ENCODE assay signal across 16 cellular contexts in genomic region chr20:33242319-33243100, GRCh38. TPM values are rescaled to one million over a fixed set of nuclear protein-coding genes. Genes with fewer than 3 reads are reported as not detected.
DNase-seq lines count a peak whose midpoint lies in the region; ATAC-seq, FAIRE-seq and TF ChIP-seq lines count a peak whose summit lies in the region.
"Had no signal": no experiment of that assay in that cellular context is flagged by ENCODE, and none has a peak within 500 bp of the region (broad histone marks: within the 10 kb centered on the region; RNA-seq: fewer than 3 reads in every experiment).

No MANE protein-coding gene starts in this region.

- CTCF ChIA-PET in HepG2 (lab: Yijun Ruan, JAX; ENCODE audit: low intra/inter-chr PET ratio, low total read pairs): no interaction called here

- H3K79me1 ChIP-seq in neuronal stem cell (ENCODE audit: low read depth, low read length): no peaks in the 10 kb centered on the region

- H3K27ac ChIP-seq in HepG2 (ENCODE audit: extremely low read length, insufficient read depth, low read length) (no peak overlapping the region), right lobe of liver (no peak overlapping the region), endodermal cell (ENCODE audit: low read depth, low read length) (no peak overlapping the region), neuronal stem cell (replicated peaks; ENCODE audit: low read length) (no peak overlapping the region), GM23248 (no peak overlapping the region)
- H3K27ac ChIP-seq: BLaER1 had no signal

- H3K79me2 ChIP-seq in HepG2 (ENCODE audit: insufficient read depth, low read length) (no peaks in the 10 kb centered on the region), GM23248 (ENCODE audit: insufficient read depth) (no peaks in the 10 kb centered on the region)

- H3K4me1 ChIP-seq in HepG2 (ENCODE audit: insufficient read depth, low read length): no peaks in the 10 kb centered on the region
- H3K4me1 ChIP-seq in right lobe of liver: no peaks in the 10 kb centered on the region
- H3K4me1 ChIP-seq in endodermal cell (ENCODE audit: control insufficient read depth, insufficient read depth, low read length): no peaks in the 10 kb centered on the region
- no peaks in the 10 kb centered on the region for H3K4me1 ChIP-seq in neuronal stem cell (ENCODE audit: control insufficient read depth in 2 of 2, insufficient read depth in 1 of 2, low read depth in 1 of 2, low read length in 2 of 2)
- no peaks in the 10 kb centered on the region for H3K4me1 ChIP-seq in GM23248 (ENCODE audit: insufficient read depth)

- H4K91ac ChIP-seq in neuronal stem cell (ENCODE audit: low read depth, low read length, poor library complexity): no peak overlapping the region

- TF ChIP-seq CTCF in HepG2 (CRISPR knock-in tag; IDR thresholded peaks at IDR 0.05) (no peak), right lobe of liver (IDR thresholded peaks at IDR 0.05) (no peak), endodermal cell (conservative IDR thresholded peaks at IDR 0.05) (no peak)

- H3K27me3 Mint-ChIP-seq in endodermal cell (ENCODE audit: insufficient read depth): peaks cover 34% of the 10 kb centered on the region

- in situ Hi-C loops in HepG2 (cut with HindIII; ENCODE audit: extremely low pct_ligation_motif_present, low pct_unique_long_range_greater_than_20kb): no loop called here
- in situ Hi-C loops in GM23248 (cut with MboI): no loop called here

- H3K4me2 ChIP-seq in HepG2 (ENCODE audit: low read depth, low read length) (no peak overlapping the region), neuronal stem cell (ENCODE audit: insufficient read depth, low read length, poor library complexity, severe bottlenecking) (no peak overlapping the region), GM23248 (ENCODE audit: unreplicated experiment) (no peak overlapping the region)
- H3K4me2 ChIP-seq: BLaER1, GM23338 had no signal

- no peak overlapping the region for H2BK12ac ChIP-seq in neuronal stem cell (ENCODE audit: low read length)

- no peak overlapping the region for H3K14ac ChIP-seq in neuronal stem cell (ENCODE audit: low read length)

- FAIRE-seq in HepG2 (lab: Jason Lieb, UNC) (no peak), GM12892 (lab: Jason Lieb, UNC) (no peak)

- no peak overlapping the region for H3K18ac ChIP-seq in neuronal stem cell (ENCODE audit: low read length)

- intact Hi-C loops in HepG2 (cut with micrococcal nuclease; ENCODE audit: unreplicated experiment): no loop called here
- intact Hi-C loops in right lobe of liver (cut with DNase I): no loop called here

- H4K20me1 ChIP-seq in HepG2 (ENCODE audit: insufficient read depth, low read length) (no peaks in the 10 kb centered on the region), GM23248 (ENCODE audit: insufficient read depth) (no peaks in the 10 kb centered on the region)
- H4K20me1 ChIP-seq: BLaER1 had no signal

- H3F3A ChIP-seq in GM23248 (ENCODE audit: insufficient read depth): no peaks in the 10 kb centered on the region

- H3K4me3 Mint-ChIP-seq in endodermal cell: no peak overlapping the region
- H3K4me3 Mint-ChIP-seq: CD8-positive, alpha-beta memory T cell; GM23338; H9 had no signal

- TF ChIP-seq RAD21 in HepG2 (CRISPR knock-in tag; IDR thresholded peaks at IDR 0.05): no peak

- H3K9me2 ChIP-seq in GM23248 (ENCODE audit: insufficient read depth): no peaks in the 10 kb centered on the region

- H3K27ac Mint-ChIP-seq in endodermal cell: no peak overlapping the region
- H3K27ac Mint-ChIP-seq: CD8-positive, alpha-beta memory T cell; GM23338; H9 had no signal

- H2AK5ac ChIP-seq in neuronal stem cell (ENCODE audit: low read depth, low read length): no peak overlapping the region

- no peaks in the 10 kb centered on the region for H3K9me3 ChIP-seq in HepG2 (ENCODE audit: low read length)
- no peaks in the 10 kb centered on the region for H3K9me3 ChIP-seq in right lobe of liver
- H3K9me3 ChIP-seq in endodermal cell (ENCODE audit: control insufficient read depth, low read length): no peaks in the 10 kb centered on the region
- H3K9me3 ChIP-seq in neuronal stem cell (replicated peaks in 1 of 2; ENCODE audit: control insufficient read depth in 2 of 2, insufficient read depth in 1 of 2, low read depth in 1 of 2, low read length in 2 of 2): no peaks in the 10 kb centered on the region
- H3K9me3 ChIP-seq in GM23248 (ENCODE audit: low read depth): no peaks in the 10 kb centered on the region
- H3K9me3 ChIP-seq: BLaER1 had no signal

- no peak overlapping the region for H4K8ac ChIP-seq in neuronal stem cell (ENCODE audit: low read depth, low read length)

- H3K36me3 ChIP-seq in HepG2 (replicated peaks in 1 of 2; ENCODE audit: control insufficient read depth in 1 of 2, insufficient read depth in 2 of 2, low read length in 2 of 2) (no peaks in the 10 kb centered on the region), right lobe of liver (no peaks in the 10 kb centered on the region), endodermal cell (ENCODE audit: control insufficient read depth, insufficient read depth, low read length) (no peaks in the 10 kb centered on the region), neuronal stem cell (replicated peaks in 1 of 2; ENCODE audit: control insufficient read depth in 2 of 2, insufficient read depth in 2 of 2, low read length in 2 of 2) (no peaks in the 10 kb centered on the region), GM23248 (ENCODE audit: low read depth) (no peaks in the 10 kb centered on the region)
- H3K36me3 ChIP-seq: BLaER1 had no signal

- WGBS in HepG2 (ENCODE audit: low lambda C conversion rate): 2% methylated on average over 7 of the region's 7 CpGs
- 53% methylated on average over 6 of the region's 7 CpGs for WGBS in right lobe of liver (ENCODE audit: insufficient coverage, low coverage, low lambda C conversion rate, missing lambda C conversion rate)
- 50 to 82% methylated on average over 1 to 7 of the region's 7 CpGs for WGBS in endodermal cell (ENCODE audit: insufficient coverage in 1 of 2, insufficient read length in 1 of 2), 2 experiments
- WGBS in neuronal stem cell (ENCODE audit: extremely low coverage in 2 of 2, insufficient read length in 2 of 2, insufficient replicate concordance in 1 of 2), 2 donors: no CpG with 5 or more reads among the region's 7 CpGs
- 16 to 18% methylated on average over 7 of the region's 7 CpGs for WGBS in GM23248 (ENCODE audit: low coverage in 1 of 2, low lambda C conversion rate in 2 of 2, missing lambda C conversion rate in 2 of 2), 2 experiments

- H2AFZ ChIP-seq in HepG2 (ENCODE audit: low read length) (no peak overlapping the region), neuronal stem cell (ENCODE audit: low read length) (no peak overlapping the region), GM23248 (no peak overlapping the region)
- H2AFZ ChIP-seq: GM23338 had no signal

- TF ChIP-seq EP300 in HepG2 (IDR thresholded peaks at IDR 0.05; ENCODE audit: low read depth in 2 of 2, low read length in 2 of 2) (no peak), HepG2 (CRISPR knock-in tag; IDR thresholded peaks at IDR 0.05; ENCODE audit: borderline replicate concordance) (no peak)

- H3K9me3 Mint-ChIP-seq in endodermal cell: no peaks in the 10 kb centered on the region
- H3K9me3 Mint-ChIP-seq: CD8-positive, alpha-beta memory T cell; GM23338; H9 had no signal

- DNase-seq in HepG2 (ENCODE audit: low spot score): no peak
- DNase-seq in right lobe of liver: no peak
- peak; percentile 30 for DNase-seq in endodermal cell
- DNase-seq in neuronal stem cell (ENCODE audit: low spot score): no peak
- DNase-seq in GM23248: no peak
- DNase-seq in GM12892 (ENCODE audit: insufficient read length): no peak
- no peak for DNase-seq in COLO829 (ENCODE audit: low spot score)
- DNase-seq: 8988T; AML-193; CD8-positive, alpha-beta memory T cell; DMS53; GF-D8; H9 had no signal

- no peak overlapping the region for H3K23ac ChIP-seq in neuronal stem cell (ENCODE audit: low read depth, low read length, poor library complexity)

- no peak overlapping the region for H3K4ac ChIP-seq in neuronal stem cell (ENCODE audit: low read length)

- no peak for TF ChIP-seq POLR2A in HepG2 (IDR thresholded peaks at IDR 0.05; ENCODE audit: insufficient read depth in 1 of 2, low read depth in 2 of 2, low read length in 2 of 2)
- TF ChIP-seq POLR2A in right lobe of liver (IDR thresholded peaks at IDR 0.05): no peak
- no peak for TF ChIP-seq POLR2A in GM12892 (IDR thresholded peaks at IDR 0.05; ENCODE audit: low read depth, low read length)

- no peaks in the 10 kb centered on the region; a peak in 1 of 5 replicates for H3K27me3 ChIP-seq in HepG2 (ENCODE audit: control insufficient read depth in 1 of 2, insufficient read depth in 2 of 2, low read length in 2 of 2)
- H3K27me3 ChIP-seq in right lobe of liver: no peaks in the 10 kb centered on the region
- peaks cover 15% of the 10 kb centered on the region for H3K27me3 ChIP-seq in endodermal cell (ENCODE audit: control insufficient read depth, insufficient read depth, low read length, poor library complexity, severe bottlenecking)
- no peaks in the 10 kb centered on the region for H3K27me3 ChIP-seq in neuronal stem cell (ENCODE audit: control insufficient read depth in 3 of 3, insufficient read depth in 3 of 3, low read depth in 1 of 3, low read length in 3 of 3)
- H3K27me3 ChIP-seq in GM23248 (replicated peaks; ENCODE audit: insufficient read depth): peaks cover 12% of the 10 kb centered on the region; the same call in 1 of the 2 replicates
- H3K27me3 ChIP-seq: BLaER1 had no signal

- ATAC-seq in HepG2 (no peak), right lobe of liver (no peak)
- ATAC-seq: GM23338 had no signal

- H2BK120ac ChIP-seq in neuronal stem cell (ENCODE audit: low read depth, low read length): no peak overlapping the region

- no TSS peak for BruUV-seq in HepG2 (replicated peaks; lab: Mats Ljungman, UMichigan)

- peaks cover 2% of the 10 kb centered on the region for H3K4me1 Mint-ChIP-seq in endodermal cell
- H3K4me1 Mint-ChIP-seq: CD8-positive, alpha-beta memory T cell; GM23338; H9 had no signal

- no peak overlapping the region for H2BK5ac ChIP-seq in neuronal stem cell (ENCODE audit: low read length)

- H3K4me3 ChIP-seq in HepG2 (replicated peaks in 1 of 3; ENCODE audit: insufficient read depth in 1 of 3, low read depth in 2 of 3, low read length in 3 of 3) (no peak overlapping the region), right lobe of liver (no peak overlapping the region), endodermal cell (ENCODE audit: low read length) (no peak overlapping the region), neuronal stem cell (ENCODE audit: low read length in 2 of 2) (no peak overlapping the region), GM23248 (no peak overlapping the region)
- H3K4me3 ChIP-seq: BLaER1, GM23338 had no signal

- H3K9ac ChIP-seq in HepG2 (ENCODE audit: insufficient read depth, low read depth, low read length) (no peak overlapping the region), endodermal cell (ENCODE audit: extremely low read depth, low read length, poor library complexity, severe bottlenecking) (no peak overlapping the region), neuronal stem cell (ENCODE audit: low read depth, low read length, poor library complexity) (peak overlapping the region; percentile 32), GM23248 (no peak overlapping the region)
- H3K9ac ChIP-seq: BLaER1 had no signal

- POLR2A ChIA-PET in HepG2 (lab: Yijun Ruan, JAX): no interaction called here

- no peaks in the 10 kb centered on the region for H3K36me3 Mint-ChIP-seq in endodermal cell (ENCODE audit: low read depth)
- H3K36me3 Mint-ChIP-seq: CD8-positive, alpha-beta memory T cell had no signal

- H2BK15ac ChIP-seq in neuronal stem cell (ENCODE audit: low read length): no peak overlapping the region

RNA-seq across cellular contexts. Expression of gene BPIFA1, which starts 6.7 kb away (rescaled TPM):
- total RNA-seq in HepG2 (2016; rRNA removed; fragmentation: Illumina TruSeq; extraction: Trizol) (not detected in 2 replicates), right lobe of liver (not detected), endodermal cell (1 to 10 TPM in 1 of 2 donors, not detected in 1; 1.4 TPM)
- total RNA-seq in HepG2 (2016; cell fraction: cytosol; rRNA removed; fragmentation: Illumina TruSeq; extraction: Trizol; ENCODE audit: low read depth): not detected in 2 replicates
- not detected in 2 replicates for total RNA-seq in HepG2 (2016; cell fraction: insoluble cytoplasmic fraction; rRNA removed; fragmentation: Illumina TruSeq; extraction: Trizol)
- total RNA-seq in HepG2 (2016; cell fraction: membrane; rRNA removed; fragmentation: Illumina TruSeq; extraction: Trizol): not detected in 2 replicates
- total RNA-seq in HepG2 (2016; cell fraction: nucleus; rRNA removed; fragmentation: Illumina TruSeq; extraction: Trizol): not detected in 2 replicates
- polyA plus RNA-seq in HepG2 (2011; rRNA removed) (not detected in 2 replicates), GM23248 (2016; fragmentation: Nextera tagmentation; extraction: Ambion mirVana) (not detected in 2 replicates)
- not detected in 2 replicates for polyA plus RNA-seq in HepG2 (2011; cell fraction: cytosol; rRNA removed)
- polyA plus RNA-seq in HepG2 (2011; cell fraction: nucleus; rRNA removed): not detected in 2 replicates
- polyA plus RNA-seq in HepG2 (2012): not detected in 2 replicates
- not detected in 2 replicates for polyA plus RNA-seq in HepG2 (2016; cell fraction: cytosol; fragmentation: Illumina TruSeq; extraction: Trizol; ENCODE audit: low read depth)
- not detected in 2 replicates for polyA plus RNA-seq in HepG2 (2016; cell fraction: insoluble cytoplasmic fraction; fragmentation: Illumina TruSeq; extraction: Trizol; ENCODE audit: low read depth)
- polyA plus RNA-seq in HepG2 (2016; cell fraction: membrane; fragmentation: Illumina TruSeq; extraction: Trizol; ENCODE audit: low read depth): not detected in 2 replicates
- not detected in 2 replicates for polyA plus RNA-seq in HepG2 (2016; cell fraction: nucleus; fragmentation: Illumina TruSeq; extraction: Trizol; ENCODE audit: insufficient read depth, low read depth)
- polyA minus RNA-seq in HepG2 (2011; rRNA and poly(A)+ RNA removed; ENCODE audit: low replicate concordance): not detected in 2 replicates
- polyA minus RNA-seq in HepG2 (2011; cell fraction: cytosol; rRNA and poly(A)+ RNA removed): not detected in 2 replicates
- polyA minus RNA-seq in HepG2 (2011; cell fraction: nucleus; rRNA and poly(A)+ RNA removed): not detected in 2 replicates
- 0.25 TPM for polyA plus RNA-seq in endodermal cell (2013, experiment 1 of 2)
- polyA plus RNA-seq in endodermal cell (2013, experiment 2 of 2): not detected
- not detected for polyA plus RNA-seq in neuronal stem cell (2013, experiment 1 of 2)
- polyA plus RNA-seq in neuronal stem cell (2013, experiment 2 of 2): not detected
- not detected in 2 replicates for total RNA-seq in GM23248 (2014; rRNA removed; shearing (Covaris generic))
- polyA plus RNA-seq in GM12892 (2012; ENCODE audit: missing spikeins): not detected
- total RNA-seq: CD8-positive, alpha-beta memory T cell; GM23338; H9; HT1080 had no signal
- polyA plus RNA-seq: CD8-positive, alpha-beta memory T cell; GM23338 had no signal

RNA-seq across cellular contexts. Expression of gene BPIFA3, which starts 25.4 kb away (rescaled TPM):
- not detected in 2 replicates for total RNA-seq in HepG2 (2016; rRNA removed; fragmentation: Illumina TruSeq; extraction: Trizol)
- not detected in 2 replicates for total RNA-seq in HepG2 (2016; cell fraction: cytosol; rRNA removed; fragmentation: Illumina TruSeq; extraction: Trizol; ENCODE audit: low read depth)
- total RNA-seq in HepG2 (2016; cell fraction: insoluble cytoplasmic fraction; rRNA removed; fragmentation: Illumina TruSeq; extraction: Trizol): not detected in 2 replicates
- not detected in 2 replicates for total RNA-seq in HepG2 (2016; cell fraction: membrane; rRNA removed; fragmentation: Illumina TruSeq; extraction: Trizol)
- total RNA-seq in HepG2 (2016; cell fraction: nucleus; rRNA removed; fragmentation: Illumina TruSeq; extraction: Trizol): not detected in 2 replicates
- not detected in 2 replicates for polyA plus RNA-seq in HepG2 (2011; rRNA removed)
- polyA plus RNA-seq in HepG2 (2011; cell fraction: cytosol; rRNA removed): not detected in 2 replicates
- polyA plus RNA-seq in HepG2 (2011; cell fraction: nucleus; rRNA removed): not detected in 2 replicates
- not detected in 2 replicates for polyA plus RNA-seq in HepG2 (2012)
- polyA plus RNA-seq in HepG2 (2016; cell fraction: cytosol; fragmentation: Illumina TruSeq; extraction: Trizol; ENCODE audit: low read depth): not detected in 2 replicates
- not detected in 2 replicates for polyA plus RNA-seq in HepG2 (2016; cell fraction: insoluble cytoplasmic fraction; fragmentation: Illumina TruSeq; extraction: Trizol; ENCODE audit: low read depth)
- polyA plus RNA-seq in HepG2 (2016; cell fraction: membrane; fragmentation: Illumina TruSeq; extraction: Trizol; ENCODE audit: low read depth): not detected in 2 replicates
- polyA plus RNA-seq in HepG2 (2016; cell fraction: nucleus; fragmentation: Illumina TruSeq; extraction: Trizol; ENCODE audit: insufficient read depth, low read depth): not detected in 2 replicates
- polyA minus RNA-seq in HepG2 (2011; rRNA and poly(A)+ RNA removed; ENCODE audit: low replicate concordance): not detected in 2 replicates
- polyA minus RNA-seq in HepG2 (2011; cell fraction: cytosol; rRNA and poly(A)+ RNA removed): not detected in 2 replicates
- polyA minus RNA-seq in HepG2 (2011; cell fraction: nucleus; rRNA and poly(A)+ RNA removed): not detected in 2 replicates
- total RNA-seq in right lobe of liver: not detected
- total RNA-seq in endodermal cell: not detected
- polyA plus RNA-seq in endodermal cell (2013, experiment 1 of 2): not detected
- polyA plus RNA-seq in endodermal cell (2013, experiment 2 of 2): not detected
- polyA plus RNA-seq in neuronal stem cell (2013, experiment 1 of 2): not detected
- polyA plus RNA-seq in neuronal stem cell (2013, experiment 2 of 2): not detected
- total RNA-seq in GM23248 (2014; rRNA removed; shearing (Covaris generic)): not detected in 2 replicates
- not detected in 2 replicates for polyA plus RNA-seq in GM23248 (2016; fragmentation: Nextera tagmentation; extraction: Ambion mirVana)
- not detected for polyA plus RNA-seq in GM12892 (2012; ENCODE audit: missing spikeins)
- total RNA-seq: CD8-positive, alpha-beta memory T cell; GM23338; H9; HT1080 had no signal
- polyA plus RNA-seq: CD8-positive, alpha-beta memory T cell; GM23338 had no signal

RNA-seq across cellular contexts. Expression of gene BPIFB1, which starts 40.5 kb away (rescaled TPM):
- total RNA-seq in HepG2 (2016; rRNA removed; fragmentation: Illumina TruSeq; extraction: Trizol) (0.18 and 0.82 TPM in 2 replicates), right lobe of liver (not detected), endodermal cell (under 1 TPM; 0.24 to 0.26 TPM)
- total RNA-seq in HepG2 (2016; cell fraction: cytosol; rRNA removed; fragmentation: Illumina TruSeq; extraction: Trizol; ENCODE audit: low read depth): 0.18 TPM in 1 of 2 replicates, not detected in the other
- 0.34 and 0.56 TPM in 2 replicates for total RNA-seq in HepG2 (2016; cell fraction: insoluble cytoplasmic fraction; rRNA removed; fragmentation: Illumina TruSeq; extraction: Trizol)
- 0.28 TPM in 2 replicates for total RNA-seq in HepG2 (2016; cell fraction: membrane; rRNA removed; fragmentation: Illumina TruSeq; extraction: Trizol)
- 0.59 and 0.75 TPM in 2 replicates for total RNA-seq in HepG2 (2016; cell fraction: nucleus; rRNA removed; fragmentation: Illumina TruSeq; extraction: Trizol)
- polyA plus RNA-seq in HepG2 (2011; rRNA removed) (4.4 and 9.2 TPM in 2 replicates), GM23248 (2016; fragmentation: Nextera tagmentation; extraction: Ambion mirVana) (not detected in 2 replicates)
- polyA plus RNA-seq in HepG2 (2011; cell fraction: cytosol; rRNA removed): 3.2 and 5.0 TPM in 2 replicates
- 5.1 and 7.3 TPM in 2 replicates for polyA plus RNA-seq in HepG2 (2011; cell fraction: nucleus; rRNA removed)
- 7.9 and 12.0 TPM in 2 replicates for polyA plus RNA-seq in HepG2 (2012)
- polyA plus RNA-seq in HepG2 (2016; cell fraction: cytosol; fragmentation: Illumina TruSeq; extraction: Trizol; ENCODE audit: low read depth): 0.26 and 0.36 TPM in 2 replicates
- 0.54 and 0.91 TPM in 2 replicates for polyA plus RNA-seq in HepG2 (2016; cell fraction: insoluble cytoplasmic fraction; fragmentation: Illumina TruSeq; extraction: Trizol; ENCODE audit: low read depth)
- 0.17 and 0.40 TPM in 2 replicates for polyA plus RNA-seq in HepG2 (2016; cell fraction: membrane; fragmentation: Illumina TruSeq; extraction: Trizol; ENCODE audit: low read depth)
- 0.97 and 1.00 TPM in 2 replicates for polyA plus RNA-seq in HepG2 (2016; cell fraction: nucleus; fragmentation: Illumina TruSeq; extraction: Trizol; ENCODE audit: insufficient read depth, low read depth)
- 3.7 TPM in 1 of 2 replicates, not detected in the other for polyA minus RNA-seq in HepG2 (2011; rRNA and poly(A)+ RNA removed; ENCODE audit: low replicate concordance)
- polyA minus RNA-seq in HepG2 (2011; cell fraction: cytosol; rRNA and poly(A)+ RNA removed): 0.44 and 1.6 TPM in 2 replicates
- polyA minus RNA-seq in HepG2 (2011; cell fraction: nucleus; rRNA and poly(A)+ RNA removed): 1.7 and 2.0 TPM in 2 replicates
- polyA plus RNA-seq in endodermal cell (2013, experiment 1 of 2): 0.53 TPM
- polyA plus RNA-seq in endodermal cell (2013, experiment 2 of 2): not detected
- not detected for polyA plus RNA-seq in neuronal stem cell (2013, experiment 1 of 2)
- polyA plus RNA-seq in neuronal stem cell (2013, experiment 2 of 2): not detected
- not detected in 2 replicates for total RNA-seq in GM23248 (2014; rRNA removed; shearing (Covaris generic))
- polyA plus RNA-seq in GM12892 (2012; ENCODE audit: missing spikeins): not detected
- total RNA-seq: CD8-positive, alpha-beta memory T cell; GM23338; H9; HT1080 had no signal
- polyA plus RNA-seq: CD8-positive, alpha-beta memory T cell; GM23338 had no signal
